ENCODE assay signal across 35 cellular contexts in genomic region chrX:18309401-18309800, GRCh38. TPM values are rescaled to one million over a fixed set of nuclear protein-coding genes. Genes with fewer than 3 reads are reported as not detected.
DNase-seq lines count a peak whose midpoint lies in the region; ATAC-seq, FAIRE-seq and TF ChIP-seq lines count a peak whose summit lies in the region.
"Had no signal": no experiment of that assay in that cellular context is flagged by ENCODE, and none has a peak within 500 bp of the region (broad histone marks: within the 10 kb centered on the region; RNA-seq: fewer than 3 reads in every experiment).

No MANE protein-coding gene starts in this region.

- H3K36me3 ChIP-seq in HEK293 (ENCODE audit: control insufficient read depth in 2 of 2, insufficient read depth in 1 of 2, low read length in 2 of 2) (peaks cover 0 to 12% of the 10 kb centered on the region in 2 experiments), astrocyte (ENCODE audit: insufficient read depth, low read length) (no peaks in the 10 kb centered on the region), K562 (ENCODE audit: control insufficient read depth, insufficient read depth, low read length) (peaks cover 25% of the 10 kb centered on the region; the same call in 2 of the 3 replicates), gastroesophageal sphincter (no peaks in the 10 kb centered on the region)
- H3K36me3 ChIP-seq: BE2C had no signal

- H3K9ac ChIP-seq in astrocyte (ENCODE audit: low read length): no peak overlapping the region
- no peak overlapping the region for H3K9ac ChIP-seq in K562 (ENCODE audit: insufficient read depth in 1 of 2, low read depth in 2 of 2, low read length in 2 of 2)
- H3K9ac ChIP-seq: BLaER1; BLaER1 treated with 17β-estradiol and CSF1 and Interleukin-3, amounts not matched to agents 10 nM and 100 nM had no signal

- H4K20me1 ChIP-seq in astrocyte (ENCODE audit: insufficient read depth, low read length): no peaks in the 10 kb centered on the region
- no peaks in the 10 kb centered on the region for H4K20me1 ChIP-seq in K562 (replicated peaks; ENCODE audit: control insufficient read depth, insufficient read depth, low read length)
- H4K20me1 ChIP-seq: BLaER1 treated with 17β-estradiol and CSF1 and Interleukin-3, amounts not matched to agents 10 nM and 100 nM had no signal

- no peaks in the 10 kb centered on the region for H3K27me3 ChIP-seq in astrocyte (ENCODE audit: insufficient read depth, low read length)
- H3K27me3 ChIP-seq in K562 (ENCODE audit: control insufficient read depth in 2 of 2, insufficient read depth in 2 of 2, low read length in 2 of 2): no peaks in the 10 kb centered on the region
- H3K27me3 ChIP-seq in gastroesophageal sphincter: no peaks in the 10 kb centered on the region
- H3K27me3 ChIP-seq: BE2C had no signal

- TF ChIP-seq EP300 in K562 (IDR thresholded peaks at IDR 0.05; ENCODE audit: low read length): no peak
- TF ChIP-seq EP300 in gastroesophageal sphincter (IDR thresholded peaks at IDR 0.05): no peak

- H3K4me1 Mint-ChIP-seq in astrocyte (ENCODE audit: low read depth, unreplicated experiment): no peaks in the 10 kb centered on the region
- no peaks in the 10 kb centered on the region for H3K4me1 Mint-ChIP-seq in effector memory CD8-positive, alpha-beta T cell (ENCODE audit: low read depth in 2 of 2)
- H3K4me1 Mint-ChIP-seq: B cell; CD14-positive monocyte; CD4-positive, alpha-beta memory T cell; CD4-positive, CD25-positive, alpha-beta regulatory T cell; CD8-positive, alpha-beta memory T cell had no signal

- ATAC-seq in K562 (no peak), gastroesophageal sphincter (no peak)
- no peak for ATAC-seq in effector memory CD8-positive, alpha-beta T cell (replicated peaks)
- ATAC-seq: A549; CD8-positive, alpha-beta T cell had no signal

- no TSS peak for BruUV-seq in K562 (replicated peaks; lab: Mats Ljungman, UMichigan)

- TF ChIP-seq POLR2A in K562 (conservative IDR thresholded peaks at IDR 0.05) (no peak), gastroesophageal sphincter (IDR thresholded peaks at IDR 0.05) (no peak)

- H3K79me2 ChIP-seq in astrocyte (ENCODE audit: insufficient read depth, low read length) (no peaks in the 10 kb centered on the region), K562 (ENCODE audit: control insufficient read depth, insufficient read depth, low read length) (no peaks in the 10 kb centered on the region; the same call in 2 of the 3 replicates)

- CTCF ChIA-PET in HEK293 (lab: Yijun Ruan, JAX): no interaction called here
- CTCF ChIA-PET in K562 (lab: Yijun Ruan, JAX; ENCODE audit: low intra/inter-chr PET ratio): no interaction called here

- H3K4me3 Mint-ChIP-seq in astrocyte (ENCODE audit: unreplicated experiment): no peak overlapping the region
- no peak overlapping the region for H3K4me3 Mint-ChIP-seq in effector memory CD8-positive, alpha-beta T cell
- H3K4me3 Mint-ChIP-seq: B cell; CD14-positive monocyte; CD4-positive, alpha-beta memory T cell; CD4-positive, alpha-beta T cell; CD4-positive, CD25-positive, alpha-beta regulatory T cell; CD8-positive, alpha-beta memory T cell; CD8-positive, alpha-beta T cell had no signal

- POLR2A ChIA-PET in HEK293 (lab: Yijun Ruan, JAX) (no interaction called here), K562 (lab: Yijun Ruan, JAX) (no interaction called here)

- H3K9me3 ChIP-seq in HEK293 (ENCODE audit: control insufficient read depth, insufficient read depth, low read depth, low read length) (no peaks in the 10 kb centered on the region), astrocyte (ENCODE audit: insufficient read depth, low read depth, low read length) (no peaks in the 10 kb centered on the region), K562 (replicated peaks; ENCODE audit: control insufficient read depth, insufficient read depth, low read depth, low read length) (no peaks in the 10 kb centered on the region), gastroesophageal sphincter (no peaks in the 10 kb centered on the region)
- H3K9me3 ChIP-seq: A549, BE2C, Caco-2 had no signal

- no peak overlapping the region for H2AFZ ChIP-seq in astrocyte (ENCODE audit: low read depth, low read length)
- no peak overlapping the region for H2AFZ ChIP-seq in K562 (ENCODE audit: low read depth, low read length)

- TF ChIP-seq RAD21 in K562 (CRISPR knock-in tag; conservative IDR thresholded peaks at IDR 0.05 in 1 of 2, IDR thresholded peaks at IDR 0.05 in 1 of 2): no peak

- H3K4me1 ChIP-seq in HEK293 (ENCODE audit: control insufficient read depth, insufficient read depth, low read length) (no peaks in the 10 kb centered on the region), astrocyte (ENCODE audit: insufficient read depth, low read length) (no peaks in the 10 kb centered on the region), K562 (replicated peaks in 1 of 2; ENCODE audit: control insufficient read depth in 2 of 2, insufficient read depth in 2 of 2, low read length in 2 of 2) (no peaks in the 10 kb centered on the region), gastroesophageal sphincter (no peaks in the 10 kb centered on the region)
- H3K4me1 ChIP-seq: A549; BE2C; BLaER1; BLaER1 treated with 17β-estradiol and CSF1 and Interleukin-3, amounts not matched to agents 10 nM and 100 nM; Caco-2 had no signal

- 96% methylated on average over 4 of the region's 4 CpGs for WGBS in K562 (ENCODE audit: insufficient coverage, low coverage, missing lambda C conversion rate)
- WGBS in gastroesophageal sphincter (ENCODE audit: low coverage in 1 of 2), 2 donors: 77 to 100% methylated on average over 1 to 4 of the region's 4 CpGs

- H3K27ac ChIP-seq in HEK293 (ENCODE audit: extremely low read depth, low read depth, low read length) (no peak overlapping the region), astrocyte (ENCODE audit: low read depth, low read length) (no peak overlapping the region), K562 (ENCODE audit: extremely low read depth, low read depth, low read length) (no peak overlapping the region), gastroesophageal sphincter (no peak overlapping the region)
- H3K27ac ChIP-seq: 22Rv1; A549; BLaER1; BLaER1 treated with 17β-estradiol and CSF1 and Interleukin-3, amounts not matched to agents 10 nM and 100 nM; C4-2B had no signal

- H3K36me3 Mint-ChIP-seq in astrocyte (ENCODE audit: low read depth, unreplicated experiment): no peaks in the 10 kb centered on the region
- no peaks in the 10 kb centered on the region for H3K36me3 Mint-ChIP-seq in effector memory CD8-positive, alpha-beta T cell (ENCODE audit: insufficient read depth)
- H3K36me3 Mint-ChIP-seq: CD4-positive, alpha-beta memory T cell; CD4-positive, CD25-positive, alpha-beta regulatory T cell; CD8-positive, alpha-beta memory T cell had no signal

- TF ChIP-seq CTCF in HEK293 (tag by site-specific recombination; IDR thresholded peaks at IDR 0.05) (no peak), astrocyte (IDR thresholded peaks at IDR 0.05; ENCODE audit: insufficient read depth, low read depth, low read length) (no peak), K562 (IDR thresholded peaks at IDR 0.05 in 2 of 3, conservative IDR thresholded peaks at IDR 0.05 in 1 of 3; ENCODE audit: insufficient read depth in 2 of 3, low read depth in 1 of 3, low read length in 3 of 3) (no peak), gastroesophageal sphincter (IDR thresholded peaks at IDR 0.05) (no peak)

- peak; percentile 73 for FAIRE-seq in astrocyte (lab: Jason Lieb, UNC)
- no peak for FAIRE-seq in K562 (lab: Jason Lieb, UNC)
- FAIRE-seq: A204.1, D721Med had no signal

- H3K9me1 ChIP-seq in K562 (ENCODE audit: control insufficient read depth, insufficient read depth, low read length): no peaks in the 10 kb centered on the region

- no peak for DNase-seq in astrocyte (ENCODE audit: low read depth)
- no peak for DNase-seq in K562 (ENCODE audit: extremely low read depth in 1 of 4, low spot score in 3 of 4)
- no peak for DNase-seq in effector memory CD8-positive, alpha-beta T cell
- DNase-seq in GM03348 (ENCODE audit: low spot score): no peak
- DNase-seq: 8988T; ACHN; AML-193; BE2C; C1 segment of cervical spinal cord; Caco-2; Calu3; CD4-positive, alpha-beta memory T cell; CD4-positive, alpha-beta T cell; CD4-positive, CD25-positive, alpha-beta regulatory T cell; CD8-positive, alpha-beta memory T cell; CD8-positive, alpha-beta T cell; COR-L47; DMS 273 treated with DMSO at 0.1 percent for 48 hours; DMS153; DMS53; DMS79; DMS79 treated with DMSO at 0.1 percent for 48 hours; DND-41; EL had no signal

- H3K4me3 ChIP-seq in HEK293 (ENCODE audit: low read depth, low read length) (no peak overlapping the region), astrocyte (ENCODE audit: insufficient read depth, low read depth, low read length) (no peak overlapping the region), K562 (no peak overlapping the region), gastroesophageal sphincter (no peak overlapping the region)
- H3K4me3 ChIP-seq: A549; BLaER1; BLaER1 treated with 17β-estradiol and CSF1 and Interleukin-3, amounts not matched to agents 10 nM and 100 nM had no signal

- intact Hi-C loops in K562 (cut with micrococcal nuclease): no loop called here

- H3K9me3 Mint-ChIP-seq in astrocyte (ENCODE audit: unreplicated experiment): no peaks in the 10 kb centered on the region
- no peaks in the 10 kb centered on the region for H3K9me3 Mint-ChIP-seq in effector memory CD8-positive, alpha-beta T cell
- H3K9me3 Mint-ChIP-seq: CD4-positive, alpha-beta T cell; CD8-positive, alpha-beta T cell had no signal

- H3K27me3 Mint-ChIP-seq in astrocyte (ENCODE audit: low read depth, unreplicated experiment): no peaks in the 10 kb centered on the region
- H3K27me3 Mint-ChIP-seq in effector memory CD8-positive, alpha-beta T cell: no peaks in the 10 kb centered on the region
- H3K27me3 Mint-ChIP-seq: B cell; CD4-positive, alpha-beta memory T cell; CD4-positive, alpha-beta T cell; CD4-positive, CD25-positive, alpha-beta regulatory T cell had no signal

- H3K4me2 ChIP-seq in astrocyte (ENCODE audit: low read length) (no peak overlapping the region), K562 (ENCODE audit: insufficient read depth, low read length) (no peak overlapping the region)
- H3K4me2 ChIP-seq: A549; BLaER1; BLaER1 treated with 17β-estradiol and CSF1 and Interleukin-3, amounts not matched to agents 10 nM and 100 nM had no signal

- no peak overlapping the region for H3K27ac Mint-ChIP-seq in astrocyte (ENCODE audit: unreplicated experiment)
- no peak overlapping the region for H3K27ac Mint-ChIP-seq in effector memory CD8-positive, alpha-beta T cell
- H3K27ac Mint-ChIP-seq: B cell; CD14-positive monocyte; CD4-positive, alpha-beta memory T cell; CD4-positive, alpha-beta T cell; CD4-positive, CD25-positive, alpha-beta regulatory T cell; CD8-positive, alpha-beta memory T cell; CD8-positive, alpha-beta T cell had no signal

- in situ Hi-C loops in K562 (cut with MboI): no loop called here

RNA-seq across cellular contexts. Expression of gene SCML2, which starts 45.1 kb away (rescaled TPM):
- total RNA-seq in astrocyte: 0.91 and 1.2 TPM in 2 replicates
- total RNA-seq in K562 (2011; cell fraction: chromatin; rRNA removed; ENCODE audit: low replicate concordance): 11.1 and 23.8 TPM in 2 replicates
- 5.7 and 8.0 TPM in 2 replicates for total RNA-seq in K562 (2011; cell fraction: nucleolus; rRNA removed)
- total RNA-seq in K562 (2011; cell fraction: nucleoplasm; rRNA removed): 13.8 and 19.6 TPM in 2 replicates
- 15.1 and 16.5 TPM in 2 replicates for total RNA-seq in K562 (2014; rRNA removed)
- total RNA-seq in K562 (2014; rRNA removed; fragmentation: Illumina TruSeq; extraction: Trizol): 25.6 and 27.5 TPM in 2 replicates
- total RNA-seq in K562 (2015; rRNA removed; fragmentation: Illumina TruSeq; extraction: Trizol): 19.0 and 22.9 TPM in 2 replicates
- 19.0 and 19.6 TPM in 2 replicates for total RNA-seq in K562 (2021)
- polyA plus RNA-seq in K562 (2011; rRNA removed): 26.6 and 29.4 TPM in 2 replicates
- 10.6 and 25.1 TPM in 2 replicates for polyA plus RNA-seq in K562 (2011; cell fraction: cytosol; rRNA removed)
- polyA plus RNA-seq in K562 (2011; cell fraction: nucleus; rRNA removed): 12.8 and 17.0 TPM in 2 replicates
- 12.9 and 20.1 TPM in 2 replicates for polyA plus RNA-seq in K562 (2012)
- polyA plus RNA-seq in K562 (2014; fragmentation: Illumina TruSeq; extraction: Trizol): 27.4 and 30.8 TPM in 2 replicates
- 10 to 100 TPM; 18.2 to 30.4 TPM for polyA plus RNA-seq in K562 (2014; fragmentation: Nextera tagmentation; extraction: Ambion mirVana)
- polyA plus RNA-seq in K562 (2014; rRNA removed): 20.7 and 25.8 TPM in 2 replicates
- 17.7 and 21.0 TPM in 2 replicates for polyA minus RNA-seq in K562 (2011; rRNA and poly(A)+ RNA removed)
- polyA minus RNA-seq in K562 (2011; cell fraction: cytosol; rRNA and poly(A)+ RNA removed): 10.5 and 13.2 TPM in 2 replicates
- polyA minus RNA-seq in K562 (2011; cell fraction: nucleus; rRNA and poly(A)+ RNA removed): 4.7 and 13.0 TPM in 2 replicates
- total RNA-seq in gastroesophageal sphincter: 1 to 10 TPM; 1.3 to 3.7 (median 1.4) TPM

Comparison
In these comparisons a context has a peak if more than half of its experiments do, and no peak if none do; other contexts are left out.
1. Of the 44 proteins assayed by ChIP-seq in both K562 and HEK293: peak only in K562: none; only in HEK293: none; in both: ZNF146; in neither: 43.